ENCODE assay signal across 8 cellular contexts in genomic region chr19:21901861-21902260, GRCh38.
"Had no signal": no experiment of that assay in that cellular context is flagged by ENCODE, and none has a peak within 500 bp of the region (broad histone marks: within the 10 kb centered on the region; RNA-seq: fewer than 3 reads in every experiment).

No MANE protein-coding gene starts in this region.

- DNase-seq: GDM1, GF-D8 had no signal

- H3K4me3 ChIP-seq: GM12878 had no signal

- FAIRE-seq: G401.6, GM12878, GM12891, GM12892, GM18507, GM19239 had no signal

- ATAC-seq: GM12878 had no signal
